ENCODE assay signal across 19 cellular contexts in the genomic region with DNA sequence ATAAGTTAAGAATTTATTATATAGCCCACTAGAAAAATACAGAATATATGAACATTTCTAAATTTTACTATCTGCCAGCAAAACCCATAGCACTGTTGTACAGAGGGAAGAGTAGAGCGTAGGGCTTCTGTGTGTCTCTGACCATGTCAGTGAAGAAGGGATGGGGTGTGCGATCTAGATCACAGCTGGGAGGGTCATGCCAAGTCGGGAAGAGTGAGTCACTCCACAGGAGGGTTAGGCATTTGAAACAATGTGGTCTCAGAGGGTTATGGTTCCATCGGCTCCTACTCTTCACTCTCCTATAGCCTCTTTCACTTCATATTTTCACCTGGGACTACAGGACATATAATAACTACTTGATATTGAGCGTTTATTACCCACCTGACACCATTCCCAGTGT.
DNase-seq lines count a peak whose midpoint lies in the region; ATAC-seq and TF ChIP-seq lines count a peak whose summit lies in the region.
"Had no signal": no experiment of that assay in that cellular context is flagged by ENCODE, and none has a peak within 500 bp of the region (broad histone marks: within the 10 kb centered on the region; RNA-seq: fewer than 3 reads in every experiment).

No MANE protein-coding gene starts in this region.

- H2BK20ac ChIP-seq in IMR-90 (ENCODE audit: low read depth, low read length): 0 out of 2 replicates have a peak overlapping the region, but pooled peaks have one; percentile 6

- no peaks in the 10 kb centered on the region for H4K20me1 ChIP-seq in IMR-90 (ENCODE audit: insufficient read depth, low read length)

- DNase-seq in AG10803 (ENCODE audit: low read depth) (peak; percentile 37), IMR-90 (peak; percentile 67), cardiac fibroblast (ENCODE audit: low read depth in 2 of 2) (peak; percentile 39 to 70), kidney epithelial cell (ENCODE audit: low read depth) (peak; percentile 5), NCI-H1694 treated with DMSO at 0.1 percent for 48 hours (lab: John Stamatoyannopoulos, UW) (no peak), body of pancreas (no peak), Calu3 (no peak), NCI-H1436 treated with DMSO at 0.1 percent for 48 hours (lab: John Stamatoyannopoulos, UW) (no peak)
- DNase-seq: activated CD4-positive, alpha-beta T cell treated with anti-CD3 and anti-CD28 coated beads, Interleukin-2, amount 50 U/mL, for 1 hour; activated naive CD4-positive, alpha-beta T cell treated with Interleukin-2 at 50 U/mL for 16 hours; Caco-2; erythroblast; GDM1; left cardiac atrium; NCI-H748 treated with DMSO at 0.1 percent for 48 hours; right cardiac atrium; stimulated activated CD4-positive, alpha-beta T cell treated with anti-CD3 and anti-CD28 coated beads, Interleukin-2, amount 100 ng/mL, for 24 hours; substantia nigra had no signal

- no peak overlapping the region for H3K4me3 ChIP-seq in AG10803 (ENCODE audit: low read length)
- no peak overlapping the region for H3K4me3 ChIP-seq in IMR-90 (ENCODE audit: insufficient read depth, low read depth, low read length)
- no peak overlapping the region for H3K4me3 ChIP-seq in cardiac fibroblast (replicated peaks in 1 of 2; ENCODE audit: low read depth in 2 of 2, low read length in 2 of 2)
- H3K4me3 ChIP-seq in kidney epithelial cell (ENCODE audit: low read depth, low read length): no peak overlapping the region
- no peak overlapping the region for H3K4me3 ChIP-seq in body of pancreas
- H3K4me3 ChIP-seq: hepatocyte had no signal

- no peaks in the 10 kb centered on the region for H3K9me1 ChIP-seq in IMR-90 (ENCODE audit: insufficient read depth, low read length)

- H3K27ac ChIP-seq in IMR-90 (ENCODE audit: insufficient read depth, low read length) (no peak overlapping the region), body of pancreas (no peak overlapping the region)
- H3K27ac ChIP-seq: hepatocyte had no signal

- H2AK9ac ChIP-seq in IMR-90 (replicated peaks; ENCODE audit: low read depth, low read length, poor library complexity): no peak overlapping the region

- TF ChIP-seq RAD21 in IMR-90 (IDR thresholded peaks at IDR 0.05; ENCODE audit: low read length): no peak

- intact Hi-C loops in IMR-90 (cut with micrococcal nuclease): no loop called here
- intact Hi-C loops in body of pancreas (cut with DNase I): no loop called here
- intact Hi-C loops in Calu3 (cut with micrococcal nuclease; ENCODE audit: unreplicated experiment): no loop called here

- H3K9me3 ChIP-seq in IMR-90 (ENCODE audit: control insufficient read depth, insufficient read depth, low read length) (no peaks in the 10 kb centered on the region), body of pancreas (no peaks in the 10 kb centered on the region)
- H3K9me3 ChIP-seq: Caco-2 had no signal

- TF ChIP-seq CTCF in AG10803 (conservative IDR thresholded peaks at IDR 0.05; ENCODE audit: low read length): no peak
- no peak for TF ChIP-seq CTCF in IMR-90 (conservative IDR thresholded peaks at IDR 0.05; ENCODE audit: low read depth, low read length)
- no peak for TF ChIP-seq CTCF in cardiac fibroblast (IDR thresholded peaks at IDR 0.05; ENCODE audit: low read depth, low read length)
- TF ChIP-seq CTCF in kidney epithelial cell (IDR thresholded peaks at IDR 0.05; ENCODE audit: insufficient read depth, low read length, poor library complexity, severe bottlenecking): no peak
- TF ChIP-seq CTCF in body of pancreas (IDR thresholded peaks at IDR 0.05): no peak
- TF ChIP-seq CTCF in Calu3 (IDR thresholded peaks at IDR 0.05; ENCODE audit: unreplicated experiment): no peak

- no CpG with 5 or more reads among the region's 5 CpGs for WGBS in IMR-90 (ENCODE audit: extremely low coverage in 2 of 2, insufficient read length in 1 of 2), 2 experiments
- 76 to 84% methylated on average over 5 of the region's 5 CpGs for WGBS in body of pancreas, 2 donors

- no peaks in the 10 kb centered on the region for H3K27me3 ChIP-seq in IMR-90 (ENCODE audit: control insufficient read depth, insufficient read depth, low read length)
- no peaks in the 10 kb centered on the region for H3K27me3 ChIP-seq in kidney epithelial cell (ENCODE audit: control insufficient read depth, insufficient read depth, low read length)
- H3K27me3 ChIP-seq in body of pancreas: no peaks in the 10 kb centered on the region
- H3K27me3 ChIP-seq: hepatocyte had no signal

- no peaks in the 10 kb centered on the region for H3K9me3 Mint-ChIP-seq in Calu3 (ENCODE audit: low read depth, unreplicated experiment)

- in situ Hi-C loops in IMR-90 (cut with MboI; ENCODE audit: low sequenced_read_pairs): no loop called here

- no peak overlapping the region for H4K5ac ChIP-seq in IMR-90 (ENCODE audit: low read depth, low read length)

- H3K4me2 ChIP-seq in IMR-90 (ENCODE audit: low read depth, low read length): no peak overlapping the region
- H3K4me2 ChIP-seq: hepatocyte had no signal

- H3K36me3 ChIP-seq in IMR-90 (ENCODE audit: control insufficient read depth, insufficient read depth, low read length): no peaks in the 10 kb centered on the region
- no peaks in the 10 kb centered on the region for H3K36me3 ChIP-seq in kidney epithelial cell (ENCODE audit: control insufficient read depth, insufficient read depth, low read length)
- no peaks in the 10 kb centered on the region for H3K36me3 ChIP-seq in body of pancreas (replicated peaks in 1 of 2; ENCODE audit: insufficient read depth in 1 of 2, low read depth in 2 of 2)

- H4K91ac ChIP-seq in IMR-90 (ENCODE audit: insufficient read depth, low read depth, low read length): no peak overlapping the region

- no peak overlapping the region for H3K9ac ChIP-seq in IMR-90 (ENCODE audit: low read depth, low read length)

- TF ChIP-seq POLR2A in IMR-90 (IDR thresholded peaks at IDR 0.05; ENCODE audit: low read depth, low read length): no peak
- no peak for TF ChIP-seq POLR2A in body of pancreas (IDR thresholded peaks at IDR 0.05)

- H2BK5ac ChIP-seq in IMR-90 (ENCODE audit: low read depth, low read length, poor library complexity, severe bottlenecking): no peak overlapping the region

- no peak overlapping the region for H2BK120ac ChIP-seq in IMR-90 (ENCODE audit: low read depth, low read length)

- no peak overlapping the region for H3K27ac Mint-ChIP-seq in Calu3 (ENCODE audit: unreplicated experiment)

- H3K23ac ChIP-seq in IMR-90 (ENCODE audit: low read depth, low read length): no peak overlapping the region

- H3K18ac ChIP-seq in IMR-90 (ENCODE audit: low read depth, low read length): no peak overlapping the region

- no peaks in the 10 kb centered on the region for H3K4me1 Mint-ChIP-seq in Calu3 (ENCODE audit: low read depth, unreplicated experiment)

- peaks cover 12% of the 10 kb centered on the region for H3K27me3 Mint-ChIP-seq in Calu3 (ENCODE audit: unreplicated experiment)

- no peak overlapping the region for H3K56ac ChIP-seq in IMR-90 (ENCODE audit: extremely low read depth, insufficient read depth, low read length)

- POLR2A ChIA-PET in IMR-90 (lab: Charles Lee; ENCODE audit: unreplicated experiment): no interaction called here

- dilution Hi-C loops in IMR-90 (cut with HindIII; ENCODE audit: low sequenced_read_pairs, unreplicated experiment): no loop called here

- H3K4me1 ChIP-seq in IMR-90 (ENCODE audit: control insufficient read depth, insufficient read depth, low read length) (peaks cover 2% of the 10 kb centered on the region; the same call in 1 of the 2 replicates), body of pancreas (no peaks in the 10 kb centered on the region)
- H3K4me1 ChIP-seq: Caco-2 had no signal

- H4K8ac ChIP-seq in IMR-90 (ENCODE audit: low read depth in 2 of 2, low read length in 2 of 2): no peak overlapping the region; a peak in 1 of 4 replicates

- no peak overlapping the region for H2BK15ac ChIP-seq in IMR-90 (ENCODE audit: low read depth, low read length)

- peak; percentile 82 for ATAC-seq in IMR-90 (ENCODE audit: low read depth)
- ATAC-seq in body of pancreas: no peak
- ATAC-seq: right cardiac atrium had no signal

- no peaks in the 10 kb centered on the region for H3K36me3 Mint-ChIP-seq in Calu3 (ENCODE audit: insufficient read depth, unreplicated experiment)

- BruUV-seq in IMR-90 (replicated peaks; lab: Mats Ljungman, UMichigan) (no TSS peak), Calu3 (replicated peaks; lab: Mats Ljungman, UMichigan) (no TSS peak)

- CTCF ChIA-PET in IMR-90 (lab: Yijun Ruan, JAX): no interaction called here
- CTCF ChIA-PET in Calu3 (lab: Charles Lee): interaction anchor here (0.6 kb wide), 1 partner anchor 181 kb away, joined by 3 read pairs; no protein-coding TSS in a partner anchor

- no peak overlapping the region for H3K4ac ChIP-seq in IMR-90 (ENCODE audit: low read depth, low read length)

- no peak overlapping the region for H3K4me3 Mint-ChIP-seq in Calu3 (ENCODE audit: low read depth, unreplicated experiment)

- no peaks in the 10 kb centered on the region for H3K79me1 ChIP-seq in IMR-90 (ENCODE audit: low read depth in 1 of 2, low read length in 2 of 2)

- H3K14ac ChIP-seq in IMR-90 (replicated peaks; ENCODE audit: low read depth, low read length): no peak overlapping the region

- H2AFZ ChIP-seq in IMR-90 (replicated peaks; ENCODE audit: low read length, poor library complexity): no peak overlapping the region
- H2AFZ ChIP-seq: hepatocyte had no signal

- H2AK5ac ChIP-seq in IMR-90 (ENCODE audit: low read depth, low read length): no peak overlapping the region

TF ChIP-seq in IMR-90, 13 proteins besides CTCF, POLR2A, EP300 and RAD21 (continues in another document):
- TF ChIP-seq MAFK (IDR thresholded peaks at IDR 0.05; ENCODE audit: low read depth, low read length) (no peak), ELK1 (IDR thresholded peaks at IDR 0.05; ENCODE audit: borderline replicate concordance, low read depth, low read length) (no peak), RCOR1 (IDR thresholded peaks at IDR 0.05; ENCODE audit: insufficient replicate concordance, low read length) (no peak), MXI1 (IDR thresholded peaks at IDR 0.05; ENCODE audit: borderline replicate concordance, low read depth, low read length) (no peak), CEBPB (IDR thresholded peaks at IDR 0.05; ENCODE audit: low read depth, low read length) (no peak), RFX5 (IDR thresholded peaks at IDR 0.05; ENCODE audit: low read depth, low read length) (no peak), SMC3 (IDR thresholded peaks at IDR 0.05; ENCODE audit: low read depth, low read length) (no peak), CHD1 (IDR thresholded peaks at IDR 0.05; ENCODE audit: low read depth, low read length) (no peak), NFE2L2 (IDR thresholded peaks at IDR 0.05; ENCODE audit: low read depth, low read length) (no peak), BHLHE40 (IDR thresholded peaks at IDR 0.05; ENCODE audit: low read depth, low read length) (no peak)

Comparison
In these comparisons a context has a peak if more than half of its experiments do, and no peak if none do; other contexts are left out.
1. DNase-seq: peak in AG10803 (single experiment), IMR-90 (single experiment), cardiac fibroblast (2 of 2) and kidney epithelial cell (single experiment); none in NCI-H1694 treated with DMSO at 0.1 percent for 48 hours (single experiment), body of pancreas (0 of 4), Calu3 (single experiment) and NCI-H1436 treated with DMSO at 0.1 percent for 48 hours (single experiment).